ENCODE assay signal across 20 cellular contexts in the genomic region with DNA sequence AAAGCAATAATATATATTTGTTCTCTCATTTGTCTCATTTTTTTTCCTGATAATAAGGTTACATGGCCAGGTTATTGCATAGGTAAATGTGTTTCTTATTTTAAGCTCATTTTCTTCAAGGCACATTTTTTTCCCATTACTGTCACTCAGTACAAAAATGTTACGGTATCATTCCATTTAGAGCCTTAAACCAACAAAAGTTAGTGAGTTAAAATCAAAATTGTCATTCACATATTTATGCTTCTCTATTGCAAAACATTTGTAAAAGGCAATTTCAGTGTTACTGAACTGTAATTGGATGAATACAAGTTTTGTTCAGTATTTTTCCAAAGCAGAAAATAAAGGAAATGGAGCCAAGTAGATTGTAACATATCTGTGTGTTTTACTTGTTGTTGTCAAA.
DNase-seq lines count a peak whose midpoint lies in the region; FAIRE-seq and TF ChIP-seq lines count a peak whose summit lies in the region.
"Had no signal": no experiment of that assay in that cellular context is flagged by ENCODE, and none has a peak within 500 bp of the region (broad histone marks: within the 10 kb centered on the region; RNA-seq: fewer than 3 reads in every experiment).

No MANE protein-coding gene starts in this region.

- CTCF ChIA-PET in endothelial cell of umbilical vein (lab: Charles Lee) = no interaction called here

- H3K9ac ChIP-seq in adipocyte (ENCODE audit: low read length) (no peak overlapping the region), endothelial cell of umbilical vein (replicated peaks; ENCODE audit: extremely low read depth, insufficient read depth, low read length) (no peak overlapping the region)
- H3K9ac ChIP-seq: BLaER1 treated with 17β-estradiol and CSF1 and Interleukin-3, amounts not matched to agents 10 nM and 100 nM had no signal

- H3K9me3 ChIP-seq in adipocyte (ENCODE audit: control insufficient read depth, low read length) (no peaks in the 10 kb centered on the region), endothelial cell of umbilical vein (replicated peaks; ENCODE audit: control insufficient read depth, insufficient read depth, low read length) (no peaks in the 10 kb centered on the region)
- H3K9me3 ChIP-seq: A549; BLaER1 treated with 17β-estradiol and CSF1 and Interleukin-3, amounts not matched to agents 10 nM and 100 nM; Caco-2 had no signal

- H3K4me2 ChIP-seq in endothelial cell of umbilical vein (ENCODE audit: insufficient read depth, low read length) = no peak overlapping the region
- H3K4me2 ChIP-seq: A549; BLaER1 treated with 17β-estradiol and CSF1 and Interleukin-3, amounts not matched to agents 10 nM and 100 nM had no signal

- no peak overlapping the region for H3K27ac ChIP-seq in endothelial cell of umbilical vein (ENCODE audit: insufficient read depth, low read depth, low read length)
- H3K27ac ChIP-seq: 22Rv1; A549; BLaER1 treated with 17β-estradiol and CSF1 and Interleukin-3, amounts not matched to agents 10 nM and 100 nM; C4-2B had no signal

- intact Hi-C loops in endothelial cell of umbilical vein (cut with micrococcal nuclease) = no loop called here

- no peaks in the 10 kb centered on the region for H3K79me2 ChIP-seq in endothelial cell of umbilical vein (ENCODE audit: control insufficient read depth, insufficient read depth, low read length)

- H3K27me3 ChIP-seq in adipocyte (replicated peaks; ENCODE audit: control insufficient read depth, insufficient read depth, low read length) = no peaks in the 10 kb centered on the region
- no peaks in the 10 kb centered on the region for H3K27me3 ChIP-seq in endothelial cell of umbilical vein (ENCODE audit: control insufficient read depth in 2 of 2, insufficient read depth in 2 of 2, low read length in 2 of 2)
- H3K27me3 ChIP-seq: BLaER1 treated with 17β-estradiol and CSF1 and Interleukin-3, amounts not matched to agents 10 nM and 100 nM had no signal

- no peak overlapping the region for H3K4me3 ChIP-seq in adipocyte (ENCODE audit: low read length)
- H3K4me3 ChIP-seq in endothelial cell of umbilical vein (replicated peaks in 1 of 3; ENCODE audit: insufficient read depth in 1 of 3, low read depth in 1 of 3, low read length in 3 of 3) = no peak overlapping the region
- H3K4me3 ChIP-seq: A549; BLaER1 treated with 17β-estradiol and CSF1 and Interleukin-3, amounts not matched to agents 10 nM and 100 nM had no signal

- no peak overlapping the region for H2AFZ ChIP-seq in endothelial cell of umbilical vein (ENCODE audit: low read depth, low read length)

- peak; percentile 44 for FAIRE-seq in endothelial cell of umbilical vein (lab: Jason Lieb, UNC)
- no peak for FAIRE-seq in frontal cortex (lab: Jason Lieb, UNC)
- FAIRE-seq: A549, D721Med, GM12891, GM19239 had no signal

- no TSS peak for BruUV-seq in endothelial cell of umbilical vein (replicated peaks; lab: Mats Ljungman, UMichigan)

- no peaks in the 10 kb centered on the region for H4K20me1 ChIP-seq in endothelial cell of umbilical vein (replicated peaks; ENCODE audit: control insufficient read depth, extremely low read depth, insufficient read depth, low read length)
- H4K20me1 ChIP-seq: BLaER1 treated with 17β-estradiol and CSF1 and Interleukin-3, amounts not matched to agents 10 nM and 100 nM had no signal

- DNase-seq in EH (ENCODE audit: low read depth) = peak; percentile 27
- peak; percentile 56 for DNase-seq in adipocyte (ENCODE audit: low read depth)
- DNase-seq in endothelial cell of umbilical vein (ENCODE audit: low read depth, low spot score) = no peak
- DNase-seq in OCI-M1 (lab: John Stamatoyannopoulos, UW) = no peak
- DNase-seq in frontal cortex (ENCODE audit: low spot score in 2 of 2) = no peak
- DNase-seq in NCI-H1694 (lab: John Stamatoyannopoulos, UW) = no peak
- DNase-seq: AML-193; Caco-2; Calu3; CD4-positive, alpha-beta T cell; CD8-positive, alpha-beta T cell; DMS79 treated with DMSO at 0.1 percent for 48 hours; GF-D8 had no signal

- POLR2A ChIA-PET in endothelial cell of umbilical vein (lab: Charles Lee) = no interaction called here

- no peak for TF ChIP-seq POLR2A in endothelial cell of umbilical vein (IDR thresholded peaks at IDR 0.05; ENCODE audit: low read depth, low read length)

- no peaks in the 10 kb centered on the region for H3K36me3 ChIP-seq in adipocyte (ENCODE audit: control insufficient read depth, insufficient read depth, low read length, severe bottlenecking)
- H3K36me3 ChIP-seq in endothelial cell of umbilical vein (ENCODE audit: control insufficient read depth in 2 of 2, extremely low read depth in 1 of 2, insufficient read depth in 2 of 2, low read length in 2 of 2) = no peaks in the 10 kb centered on the region
- H3K36me3 ChIP-seq: BLaER1 treated with 17β-estradiol and CSF1 and Interleukin-3, amounts not matched to agents 10 nM and 100 nM had no signal

- no peak for TF ChIP-seq CTCF in endothelial cell of umbilical vein (IDR thresholded peaks at IDR 0.05; ENCODE audit: extremely low read depth in 1 of 2, insufficient read depth in 1 of 2, low read depth in 1 of 2, low read length in 2 of 2)

- H3K4me1 ChIP-seq in adipocyte (ENCODE audit: control insufficient read depth, insufficient read depth, low read length) (peaks cover 7% of the 10 kb centered on the region), endothelial cell of umbilical vein (ENCODE audit: control insufficient read depth, extremely low read depth, insufficient read depth, low read length) (no peaks in the 10 kb centered on the region)
- H3K4me1 ChIP-seq: A549; BLaER1 treated with 17β-estradiol and CSF1 and Interleukin-3, amounts not matched to agents 10 nM and 100 nM; Caco-2 had no signal

- dilution Hi-C loops in endothelial cell of umbilical vein (cut with MboI; ENCODE audit: extremely low pct_ligation_motif_present, low sequenced_read_pairs) = no loop called here

- no peaks in the 10 kb centered on the region for H3K9me1 ChIP-seq in endothelial cell of umbilical vein (replicated peaks; ENCODE audit: control insufficient read depth, extremely low read depth, insufficient read depth, low read length)

TF ChIP-seq in endothelial cell of umbilical vein, 7 proteins besides CTCF, POLR2A, EP300 and RAD21:
- TF ChIP-seq FOS (IDR thresholded peaks at IDR 0.05; ENCODE audit: borderline replicate concordance, insufficient read depth, low read length) (no peak), POLR2AphosphoS5 (IDR thresholded peaks at IDR 0.05; ENCODE audit: insufficient read depth, low read depth, low read length) (no peak), EZH2 (IDR thresholded peaks at IDR 0.05; ENCODE audit: borderline replicate concordance, low read depth, low read length, severe bottlenecking) (no peak), MYC (IDR thresholded peaks at IDR 0.05; ENCODE audit: low read depth, low read length) (no peak), JUN (IDR thresholded peaks at IDR 0.05; ENCODE audit: borderline replicate concordance, insufficient read depth, insufficient read length, low read depth) (no peak), GATA2 (IDR thresholded peaks at IDR 0.05; ENCODE audit: insufficient read depth, insufficient read length, low read depth, low read length) (no peak)
- TF ChIP-seq, protein P1, sequence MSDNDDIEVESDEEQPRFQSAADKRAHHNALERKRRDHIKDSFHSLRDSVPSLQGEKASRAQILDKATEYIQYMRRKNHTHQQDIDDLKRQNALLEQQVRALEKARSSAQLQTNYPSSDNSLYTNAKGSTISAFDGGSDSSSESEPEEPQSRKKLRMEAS (IDR thresholded peaks at IDR 0.05; ENCODE audit: insufficient read depth, insufficient read length) = no peak

Comparison
In these comparisons a context has a peak if more than half of its experiments do, and no peak if none do; other contexts are left out.
1. DNase-seq: peak in EH (single experiment) and adipocyte (single experiment); none in endothelial cell of umbilical vein (single experiment), OCI-M1 (single experiment), frontal cortex (0 of 2) and NCI-H1694 (single experiment).